1 cellular context compared by ENCODE assay signal in genomic region chr15:65394280-65394789, GRCh38.
A peak's percentile ranks its signal among the peaks of the same experiment; 100 is the strongest.
TF ChIP-seq lines count a peak whose summit lies in the region.

No MANE protein-coding gene starts in this region.

TF ChIP-seq in HepG2, 621 proteins besides CTCF, POLR2A, EP300 and RAD21:
- no peak for TF ChIP-seq NR1H2 (CRISPR knock-in tag; IDR thresholded peaks at IDR 0.05; ENCODE audit: borderline replicate concordance, low read depth)
- peak; percentile 70; the same call in 1 of the 2 replicates for TF ChIP-seq ZNF768 (CRISPR knock-in tag; IDR thresholded peaks at IDR 0.05)
- no peak for TF ChIP-seq ZNF282 (IDR thresholded peaks at IDR 0.05; ENCODE audit: partially characterized antibody)
- TF ChIP-seq CREB1 (IDR thresholded peaks at IDR 0.05): no peak
- no peak for TF ChIP-seq CREB1 (CRISPR knock-in tag; IDR thresholded peaks at IDR 0.05)
- TF ChIP-seq ZXDC (CRISPR knock-in tag; IDR thresholded peaks at IDR 0.05): no peak
- no peak for TF ChIP-seq ZNF367 (CRISPR knock-in tag; IDR thresholded peaks at IDR 0.05; ENCODE audit: borderline replicate concordance)
- no peak for TF ChIP-seq TMF1 (CRISPR knock-in tag; IDR thresholded peaks at IDR 0.05; ENCODE audit: low read depth)
- no peak for TF ChIP-seq NR2F6 (IDR thresholded peaks at IDR 0.05)
- no peak for TF ChIP-seq NR2F6 (CRISPR knock-in tag; IDR thresholded peaks at IDR 0.05)
- no peak for TF ChIP-seq RFX5 (IDR thresholded peaks at IDR 0.05; ENCODE audit: low read depth, low read length)
